Comparison of ENCODE assay signal across 33 cellular contexts in genomic region chr5:31623249-31623648, GRCh38. TPM values are rescaled to one million over a fixed set of nuclear protein-coding genes. Genes with fewer than 3 reads are reported as not detected.
"Had no signal": no experiment of that assay in that cellular context is flagged by ENCODE, and none has a peak within 500 bp of the region (broad histone marks: within the 10 kb centered on the region; RNA-seq: fewer than 3 reads in every experiment).

No MANE protein-coding gene starts in this region.

- ATAC-seq: activated naive CD8-positive, alpha-beta T cell treated with anti-CD3 and anti-CD28 coated beads, Interleukin-2, amount 50 U/mL, for 24 hours; activated T-cell treated with anti-CD3 and anti-CD28 coated beads, Interleukin-2, amount 50 U/mL, for 72 hours; gastroesophageal sphincter; T-helper 17 cell had no signal

- H3K4me3 ChIP-seq: adrenal gland, ascending aorta, breast epithelium, cardiac muscle cell, coronary artery, dorsolateral prefrontal cortex, esophagus squamous epithelium, gastroesophageal sphincter had no signal

- H3K9me3 ChIP-seq: adrenal gland, ascending aorta, breast epithelium, esophagus squamous epithelium, gastroesophageal sphincter had no signal

- H3K27me3 ChIP-seq: adrenal gland, ascending aorta, breast epithelium, cardiac muscle cell had no signal

- H3K4me1 ChIP-seq: adrenal gland, ascending aorta, esophagus squamous epithelium had no signal

- H3K36me3 ChIP-seq: adrenal gland, ascending aorta, breast epithelium, cardiac muscle cell, esophagus squamous epithelium, gastroesophageal sphincter had no signal

- H3K36me3 Mint-ChIP-seq: activated naive CD8-positive, alpha-beta T cell treated with anti-CD3 and anti-CD28 coated beads for 36 hours; brain had no signal

- DNase-seq: activated CD4-positive, alpha-beta memory T cell treated with anti-CD3 and anti-CD28 coated beads, Interleukin-2, amount 10 ng/mL, durations not matched to agents 7 days and 5 days; activated CD4-positive, alpha-beta T cell treated with anti-CD3 and anti-CD28 coated beads for 1 hour; activated CD4-positive, alpha-beta T cell treated with anti-CD3 and anti-CD28 coated beads for 4 hours; activated CD4-positive, alpha-beta T cell treated with anti-CD3 and anti-CD28 coated beads, Interleukin-2, amount 10 ng/mL, durations not matched to agents 7 days and 5 days; activated CD4-positive, alpha-beta T cell treated with anti-CD3 and anti-CD28 coated beads, Interleukin-2, amount 50 U/mL, for 4 hours; activated CD8-positive, alpha-beta memory T cell treated with anti-CD3 and anti-CD28 coated beads, Interleukin-2, amount 50 U/mL, for 48 hours; activated gamma-delta T cell; activated naive CD4-positive, alpha-beta T cell; activated naive CD4-positive, alpha-beta T cell treated with anti-CD3 and anti-CD28 coated beads, Interleukin-2, amount 50 U/mL, for 16 hours; activated naive CD8-positive, alpha-beta T cell treated with anti-CD3 and anti-CD28 coated beads for 36 hours; activated naive CD8-positive, alpha-beta T cell treated with anti-CD3 and anti-CD28 coated beads, Interleukin-2, amount 50 U/mL, for 24 hours; activated T-cell treated with anti-CD3 and anti-CD28 coated beads for 4 hours; activated T-cell treated with anti-CD3 and anti-CD28 coated beads, Interleukin-2, amount 50 U/mL, for 24 hours; activated T-cell treated with anti-CD3 and anti-CD28 coated beads, Interleukin-2, amount 50 U/mL, for 72 hours; adrenal gland; central memory CD4-positive, alpha-beta T cell; cerebellar nuclear complex; dorsolateral prefrontal cortex; effector memory CD4-positive, alpha-beta T cell; esophagus squamous epithelium; foreskin melanocyte; T-helper 1 cell; T-helper 17 cell; T1000 had no signal

- H3K27ac Mint-ChIP-seq: activated CD4-positive, alpha-beta memory T cell treated with anti-CD3 and anti-CD28 coated beads, Interleukin-2, amount 10 ng/mL, durations not matched to agents 7 days and 5 days; activated CD4-positive, alpha-beta T cell treated with anti-CD3 and anti-CD28 coated beads, Interleukin-2, amount 10 ng/mL, durations not matched to agents 7 days and 5 days; activated naive CD8-positive, alpha-beta T cell treated with anti-CD3 and anti-CD28 coated beads for 36 hours; activated naive CD8-positive, alpha-beta T cell treated with anti-CD3 and anti-CD28 coated beads, Interleukin-2, amount 50 U/mL, for 24 hours; activated T-cell treated with anti-CD3 and anti-CD28 coated beads, Interleukin-2, amount 50 U/mL, for 24 hours; activated T-cell treated with anti-CD3 and anti-CD28 coated beads, Interleukin-2, amount 50 U/mL, for 72 hours; brain; dendritic cell treated with granulocyte-macrophage colony-stimulating factor and Interleukin-4, amounts not matched to agents 40 ng/mL and 50 ng/mL, for 4 days; T-helper 17 cell; T-helper 2 cell treated with Interferon-gamma antibody and Interleukin-4, amounts not matched to agents 5 μg/mL and 100 μg/mL, for 36 hours had no signal

- H3K27ac ChIP-seq: adrenal gland, ascending aorta, breast epithelium, cardiac muscle cell, coronary artery, dorsolateral prefrontal cortex, epithelial cell of prostate, esophagus squamous epithelium, gastroesophageal sphincter had no signal

- H3K9me3 Mint-ChIP-seq: activated CD4-positive, alpha-beta memory T cell treated with anti-CD3 and anti-CD28 coated beads, Interleukin-2, amount 10 ng/mL, durations not matched to agents 7 days and 5 days; activated CD4-positive, alpha-beta T cell treated with anti-CD3 and anti-CD28 coated beads, Interleukin-2, amount 10 ng/mL, durations not matched to agents 7 days and 5 days; activated naive CD8-positive, alpha-beta T cell treated with anti-CD3 and anti-CD28 coated beads for 36 hours; activated naive CD8-positive, alpha-beta T cell treated with anti-CD3 and anti-CD28 coated beads, Interleukin-2, amount 50 U/mL, for 24 hours; activated T-cell treated with anti-CD3 and anti-CD28 coated beads, Interleukin-2, amount 50 U/mL, for 24 hours; activated T-cell treated with anti-CD3 and anti-CD28 coated beads, Interleukin-2, amount 50 U/mL, for 72 hours; dendritic cell treated with granulocyte-macrophage colony-stimulating factor and Interleukin-4, amounts not matched to agents 40 ng/mL and 50 ng/mL, for 4 days; T-helper 2 cell treated with Interferon-gamma antibody and Interleukin-4, amounts not matched to agents 5 μg/mL and 100 μg/mL, for 36 hours had no signal

- H3K4me1 Mint-ChIP-seq: activated CD4-positive, alpha-beta memory T cell treated with anti-CD3 and anti-CD28 coated beads, Interleukin-2, amount 10 ng/mL, durations not matched to agents 7 days and 5 days; activated CD4-positive, alpha-beta T cell treated with anti-CD3 and anti-CD28 coated beads, Interleukin-2, amount 10 ng/mL, durations not matched to agents 7 days and 5 days had no signal

- H3K4me3 Mint-ChIP-seq: activated CD4-positive, alpha-beta memory T cell treated with anti-CD3 and anti-CD28 coated beads, Interleukin-2, amount 10 ng/mL, durations not matched to agents 7 days and 5 days; activated CD4-positive, alpha-beta T cell treated with anti-CD3 and anti-CD28 coated beads, Interleukin-2, amount 10 ng/mL, durations not matched to agents 7 days and 5 days; activated naive CD8-positive, alpha-beta T cell treated with anti-CD3 and anti-CD28 coated beads for 36 hours; activated naive CD8-positive, alpha-beta T cell treated with anti-CD3 and anti-CD28 coated beads, Interleukin-2, amount 50 U/mL, for 24 hours; activated T-cell treated with anti-CD3 and anti-CD28 coated beads, Interleukin-2, amount 50 U/mL, for 24 hours; activated T-cell treated with anti-CD3 and anti-CD28 coated beads, Interleukin-2, amount 50 U/mL, for 72 hours; brain; dendritic cell treated with granulocyte-macrophage colony-stimulating factor and Interleukin-4, amounts not matched to agents 40 ng/mL and 50 ng/mL, for 4 days; T-helper 17 cell; T-helper 2 cell treated with Interferon-gamma antibody and Interleukin-4, amounts not matched to agents 5 μg/mL and 100 μg/mL, for 36 hours had no signal

RNA-seq across cellular contexts. Expression of gene PDZD2, which starts 15.7 kb away (rescaled TPM):
- total RNA-seq: activated CD4-positive, alpha-beta memory T cell treated with anti-CD3 and anti-CD28 coated beads, Interleukin-2, amount 10 ng/mL, durations not matched to agents 7 days and 5 days; activated CD4-positive, alpha-beta T cell treated with anti-CD3 and anti-CD28 coated beads, Interleukin-2, amount 10 ng/mL, durations not matched to agents 7 days and 5 days had no signal
